ENCODE assay signal across 9 cellular contexts in the genomic region with DNA sequence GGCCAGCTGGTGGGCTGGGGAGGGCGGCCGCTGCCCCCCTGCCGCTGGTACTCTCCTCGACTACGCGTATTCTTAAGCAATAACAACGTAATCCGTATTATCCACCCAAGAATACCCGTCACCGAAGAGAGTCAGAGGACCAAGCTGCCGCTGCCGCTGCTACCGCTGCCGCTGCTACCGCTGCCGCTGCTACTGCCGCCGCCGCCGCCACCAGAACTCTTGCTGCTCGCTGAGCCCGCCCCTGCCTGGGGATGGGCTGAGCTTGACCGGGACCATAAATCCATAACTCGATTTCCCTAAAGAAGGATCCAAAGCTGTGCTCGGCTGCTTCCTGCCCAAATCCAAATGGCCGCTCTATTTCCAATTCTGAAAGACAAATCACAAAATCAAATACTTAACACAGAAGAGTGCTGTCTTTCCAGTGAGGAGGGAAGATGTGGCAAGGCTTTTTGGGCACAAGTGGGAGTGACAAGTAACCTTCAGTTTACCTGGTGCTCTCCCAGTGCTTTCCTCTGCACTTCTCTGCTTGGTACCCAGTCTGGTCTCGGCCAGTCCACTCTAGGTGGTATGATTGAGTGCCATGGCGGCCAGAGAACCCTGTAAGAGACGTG.
DNase-seq lines count a peak whose midpoint lies in the region; ATAC-seq, FAIRE-seq and TF ChIP-seq lines count a peak whose summit lies in the region.
"Had no signal": no experiment of that assay in that cellular context is flagged by ENCODE, and none has a peak within 500 bp of the region (broad histone marks: within the 10 kb centered on the region; RNA-seq: fewer than 3 reads in every experiment).

No MANE protein-coding gene starts in this region.

- no TSS peak for BruUV-seq in HepG2 (replicated peaks; lab: Mats Ljungman, UMichigan)

- no peak overlapping the region for H3K9ac ChIP-seq in HepG2 (ENCODE audit: insufficient read depth, low read depth, low read length)
- H3K9ac ChIP-seq: KMS-11 had no signal

- H3K4me2 ChIP-seq in HepG2 (ENCODE audit: low read depth, low read length), result no peak overlapping the region
- H3K4me2 ChIP-seq: KMS-11 had no signal

- in situ Hi-C loops in HepG2 (cut with HindIII; ENCODE audit: extremely low pct_ligation_motif_present, low pct_unique_long_range_greater_than_20kb) (no loop called here), transverse colon (cut with MboI; ENCODE audit: low pct_ligation_motif_present in 1 of 4, low pct_unique_long_range_greater_than_20kb in 1 of 4, low sequenced_read_pairs in 3 of 4) (no loop called here)

- H3K27ac ChIP-seq in breast epithelium (no peak overlapping the region), HepG2 (ENCODE audit: extremely low read length, insufficient read depth, low read length) (no peak overlapping the region), transverse colon (no peak overlapping the region)
- H3K27ac ChIP-seq: KMS-11 had no signal

- H2AFZ ChIP-seq in HepG2 (ENCODE audit: low read length), result no peak overlapping the region

- H3K27me3 ChIP-seq in breast epithelium, result peaks cover 0 to 55% of the 10 kb centered on the region in 2 donors
- peaks cover 4 to 32% of the 10 kb centered on the region in 2 experiments; a peak in 3 of 5 replicates for H3K27me3 ChIP-seq in HepG2 (ENCODE audit: control insufficient read depth in 1 of 2, insufficient read depth in 2 of 2, low read length in 2 of 2)
- H3K27me3 ChIP-seq in transverse colon, result peaks cover 90% of the 10 kb centered on the region

- H3K4me1 ChIP-seq in breast epithelium (peaks cover 0 to 3% of the 10 kb centered on the region in 2 donors), HepG2 (ENCODE audit: insufficient read depth, low read length) (no peaks in the 10 kb centered on the region), transverse colon (peaks cover 0 to 20% (median 15%) of the 10 kb centered on the region in 4 donors)

- peak overlapping the region; percentile 38 to 68 (median 43) for H3K4me3 ChIP-seq in breast epithelium
- H3K4me3 ChIP-seq in HepG2 (replicated peaks in 1 of 3; ENCODE audit: insufficient read depth in 1 of 3, low read depth in 2 of 3, low read length in 3 of 3), result no peak overlapping the region
- peak overlapping the region in 3 of 4 donors; percentile 4 to 50 (median 29) for H3K4me3 ChIP-seq in transverse colon

- FAIRE-seq in HepG2 (lab: Jason Lieb, UNC), result no peak

- no peaks in the 10 kb centered on the region for H3K79me2 ChIP-seq in HepG2 (ENCODE audit: insufficient read depth, low read length)

- H3K36me3 ChIP-seq in breast epithelium (no peaks in the 10 kb centered on the region), HepG2 (replicated peaks in 1 of 2; ENCODE audit: control insufficient read depth in 1 of 2, insufficient read depth in 2 of 2, low read length in 2 of 2) (no peaks in the 10 kb centered on the region), transverse colon (no peaks in the 10 kb centered on the region)

- POLR2A ChIA-PET in HepG2 (lab: Yijun Ruan, JAX), result no interaction called here

- no peak for TF ChIP-seq RAD21 in HepG2 (CRISPR knock-in tag; IDR thresholded peaks at IDR 0.05)

- peak; percentile 81 for DNase-seq in DMS53 (lab: John Stamatoyannopoulos, UW)
- peak; percentile 69 for DNase-seq in NCI-H2227 (lab: John Stamatoyannopoulos, UW; ENCODE audit: unreplicated experiment)
- DNase-seq in breast epithelium (ENCODE audit: low spot score in 2 of 2), result no peak
- DNase-seq in HepG2 (ENCODE audit: low spot score), result no peak
- DNase-seq in transverse colon, result no peak
- DNase-seq in 8988T, result no peak
- DNase-seq in NCI-H774 (lab: John Stamatoyannopoulos, UW), result no peak

- CTCF ChIA-PET in HepG2 (lab: Yijun Ruan, JAX; ENCODE audit: low intra/inter-chr PET ratio, low total read pairs), result no interaction called here

- TF ChIP-seq POLR2A in breast epithelium (IDR thresholded peaks at IDR 0.05), result no peak
- TF ChIP-seq POLR2A in HepG2 (IDR thresholded peaks at IDR 0.05; ENCODE audit: insufficient read depth in 1 of 2, low read depth in 2 of 2, low read length in 2 of 2), result no peak
- TF ChIP-seq POLR2A in transverse colon (IDR thresholded peaks at IDR 0.05), result no peak

- intact Hi-C loops in breast epithelium (cut with DNase I; ENCODE audit: low total_unique reads) (loop anchor here (5.0 kb wide), 1 partner anchor 804 kb away; no protein-coding TSS in a partner anchor), HepG2 (cut with micrococcal nuclease; ENCODE audit: unreplicated experiment) (no loop called here), transverse colon (cut with DNase I; ENCODE audit: low total_unique reads) (no loop called here)

- ATAC-seq in HepG2, result peak; percentile 66
- no peak for ATAC-seq in HG02798 (IDR thresholded peaks at IDR 0.05; ENCODE audit: poor library complexity, unreplicated experiment)

- WGBS in HepG2 (ENCODE audit: low lambda C conversion rate), result 16% methylated on average over 7 of the region's 29 CpGs
- 10 to 30% methylated on average over 3 to 29 of the region's 29 CpGs for WGBS in transverse colon (ENCODE audit: low coverage in 1 of 2), 2 donors

- TF ChIP-seq CTCF in breast epithelium (IDR thresholded peaks at IDR 0.05), result no peak
- no peak for TF ChIP-seq CTCF in HepG2 (CRISPR knock-in tag; IDR thresholded peaks at IDR 0.05)
- no peak for TF ChIP-seq CTCF in transverse colon (IDR thresholded peaks at IDR 0.05)

- H3K9me3 ChIP-seq in breast epithelium (no peaks in the 10 kb centered on the region), HepG2 (ENCODE audit: low read length) (no peaks in the 10 kb centered on the region), transverse colon (no peaks in the 10 kb centered on the region)

- TF ChIP-seq EP300 in HepG2 (IDR thresholded peaks at IDR 0.05; ENCODE audit: low read depth in 2 of 2, low read length in 2 of 2) (no peak), HepG2 (CRISPR knock-in tag; IDR thresholded peaks at IDR 0.05; ENCODE audit: borderline replicate concordance) (no peak), transverse colon (IDR thresholded peaks at IDR 0.05; ENCODE audit: low read depth) (no peak)

- no peaks in the 10 kb centered on the region for H4K20me1 ChIP-seq in HepG2 (ENCODE audit: insufficient read depth, low read length)

TF ChIP-seq in HepG2, 621 proteins besides CTCF, POLR2A, EP300 and RAD21:
- no peak for TF ChIP-seq EEA1 (CRISPR knock-in tag; IDR thresholded peaks at IDR 0.05; ENCODE audit: borderline replicate concordance)
- no peak for TF ChIP-seq IKZF4 (CRISPR knock-in tag; IDR thresholded peaks at IDR 0.05; ENCODE audit: borderline replicate concordance, low read depth, not compliant biosample characterization)
- TF ChIP-seq ZNF556 (CRISPR knock-in tag; IDR thresholded peaks at IDR 0.05; ENCODE audit: borderline replicate concordance), result no peak
- TF ChIP-seq FOXA1 (IDR thresholded peaks at IDR 0.05), result no peak
- TF ChIP-seq FOXA1 (CRISPR knock-in tag; IDR thresholded peaks at IDR 0.05), result no peak
- TF ChIP-seq SNAI1 (CRISPR knock-in tag; IDR thresholded peaks at IDR 0.05; ENCODE audit: borderline replicate concordance), result no peak
- no peak for TF ChIP-seq CC2D1A (CRISPR knock-in tag; IDR thresholded peaks at IDR 0.05)
- TF ChIP-seq, protein P1, sequence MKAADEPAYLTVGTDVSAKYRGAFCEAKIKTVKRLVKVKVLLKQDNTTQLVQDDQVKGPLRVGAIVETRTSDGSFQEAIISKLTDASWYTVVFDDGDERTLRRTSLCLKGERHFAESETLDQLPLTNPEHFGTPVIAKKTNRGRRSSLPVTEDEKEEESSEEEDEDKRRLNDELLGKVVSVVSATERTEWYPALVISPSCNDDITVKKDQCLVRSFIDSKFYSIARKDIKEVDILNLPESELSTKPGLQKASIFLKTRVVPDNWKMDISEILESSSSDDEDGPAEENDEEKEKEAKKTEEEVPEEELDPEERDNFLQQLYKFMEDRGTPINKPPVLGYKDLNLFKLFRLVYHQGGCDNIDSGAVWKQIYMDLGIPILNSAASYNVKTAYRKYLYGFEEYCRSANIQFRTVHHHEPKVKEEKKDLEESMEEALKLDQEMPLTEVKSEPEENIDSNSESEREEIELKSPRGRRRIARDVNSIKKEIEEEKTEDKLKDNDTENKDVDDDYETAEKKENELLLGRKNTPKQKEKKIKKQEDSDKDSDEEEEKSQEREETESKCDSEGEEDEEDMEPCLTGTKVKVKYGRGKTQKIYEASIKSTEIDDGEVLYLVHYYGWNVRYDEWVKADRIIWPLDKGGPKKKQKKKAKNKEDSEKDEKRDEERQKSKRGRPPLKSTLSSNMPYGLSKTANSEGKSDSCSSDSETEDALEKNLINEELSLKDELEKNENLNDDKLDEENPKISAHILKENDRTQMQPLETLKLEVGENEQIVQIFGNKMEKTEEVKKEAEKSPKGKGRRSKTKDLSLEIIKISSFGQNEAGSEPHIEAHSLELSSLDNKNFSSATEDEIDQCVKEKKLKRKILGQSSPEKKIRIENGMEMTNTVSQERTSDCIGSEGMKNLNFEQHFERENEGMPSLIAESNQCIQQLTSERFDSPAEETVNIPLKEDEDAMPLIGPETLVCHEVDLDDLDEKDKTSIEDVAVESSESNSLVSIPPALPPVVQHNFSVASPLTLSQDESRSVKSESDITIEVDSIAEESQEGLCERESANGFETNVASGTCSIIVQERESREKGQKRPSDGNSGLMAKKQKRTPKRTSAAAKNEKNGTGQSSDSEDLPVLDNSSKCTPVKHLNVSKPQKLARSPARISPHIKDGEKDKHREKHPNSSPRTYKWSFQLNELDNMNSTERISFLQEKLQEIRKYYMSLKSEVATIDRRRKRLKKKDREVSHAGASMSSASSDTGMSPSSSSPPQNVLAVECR (CRISPR knock-in tag; IDR thresholded peaks at IDR 0.05; ENCODE audit: borderline replicate concordance), result no peak
- no peak for TF ChIP-seq NR2F6 (IDR thresholded peaks at IDR 0.05)
- TF ChIP-seq NR2F6 (CRISPR knock-in tag; IDR thresholded peaks at IDR 0.05), result no peak
- TF ChIP-seq ARNT2 (CRISPR knock-in tag; IDR thresholded peaks at IDR 0.05; ENCODE audit: low read depth), result no peak
- TF ChIP-seq RAD51 (IDR thresholded peaks at IDR 0.05; ENCODE audit: borderline replicate concordance), result no peak
- TF ChIP-seq ZNF776 (CRISPR knock-in tag; IDR thresholded peaks at IDR 0.05), result no peak
- no peak for TF ChIP-seq ELF3 (CRISPR knock-in tag; IDR thresholded peaks at IDR 0.05)
- no peak for TF ChIP-seq ZNF446 (CRISPR knock-in tag; IDR thresholded peaks at IDR 0.05)
- TF ChIP-seq CBFB (CRISPR knock-in tag; IDR thresholded peaks at IDR 0.05), result no peak
- no peak for TF ChIP-seq STAT5B (CRISPR knock-in tag; IDR thresholded peaks at IDR 0.05)
TF ChIP-seq in HepG2: peak in this region for 0.

Comparison
In these comparisons a context has a peak if more than half of its experiments do, and no peak if none do; other contexts are left out.
1. DNase-seq: peak in DMS53 (single experiment) and NCI-H2227 (single experiment); none in breast epithelium (0 of 2), HepG2 (single experiment), transverse colon (single experiment), 8988T (single experiment) and NCI-H774 (single experiment).
2. H3K4me3 ChIP-seq: peak in breast epithelium (3 of 3) and transverse colon (3 of 4); none in HepG2 (0 of 3).